In the genomic region with DNA sequence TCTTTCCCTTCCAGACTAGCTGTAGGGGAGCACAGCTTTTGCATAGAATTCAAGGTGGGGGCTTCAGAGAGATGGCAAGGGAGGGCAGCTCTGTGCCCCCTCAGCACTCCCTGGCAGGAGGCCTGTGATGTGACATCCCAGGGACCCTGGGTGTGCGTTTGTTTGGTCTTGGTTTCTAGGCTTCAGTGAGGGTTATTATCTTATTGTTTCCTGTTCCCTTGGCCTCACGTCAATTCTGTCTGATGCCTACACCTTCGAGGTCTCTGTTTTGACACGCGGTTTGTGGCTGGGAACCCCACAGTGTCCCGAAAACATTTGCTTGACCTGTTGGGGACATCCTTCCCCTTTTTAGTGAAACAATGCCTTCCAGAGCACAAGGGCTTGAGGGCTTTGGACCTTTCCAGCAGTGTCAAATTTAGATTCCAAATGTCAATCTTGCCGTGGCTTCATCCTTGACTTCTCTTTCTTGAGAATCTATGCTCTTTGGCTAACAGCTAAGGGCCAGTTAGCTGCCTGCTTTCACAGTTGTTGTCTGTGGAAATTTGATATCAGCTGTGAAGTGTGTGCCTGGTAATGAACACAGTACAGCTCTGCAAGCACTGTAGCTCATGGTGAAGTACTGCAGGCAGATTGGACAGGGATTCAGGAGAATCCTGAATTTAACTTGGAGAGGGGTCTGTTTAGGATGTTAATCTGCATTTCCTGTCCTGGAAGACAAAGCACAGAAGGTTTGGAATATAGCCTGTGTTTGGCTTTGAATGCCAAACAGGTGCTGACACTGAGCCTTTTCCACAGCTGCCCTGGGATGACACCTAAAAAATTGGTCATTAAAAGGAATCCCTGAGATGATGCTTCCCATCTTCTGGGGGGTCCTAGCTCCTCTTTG, we compare ENCODE assay signal across 10 cellular contexts.
DNase-seq lines count a peak whose midpoint lies in the region; ATAC-seq and TF ChIP-seq lines count a peak whose summit lies in the region.
"Had no signal": no experiment of that assay in that cellular context is flagged by ENCODE, and none has a peak within 500 bp of the region (broad histone marks: within the 10 kb centered on the region; RNA-seq: fewer than 3 reads in every experiment).

No MANE protein-coding gene starts in this region.

- TF ChIP-seq CTCF in vagina (IDR thresholded peaks at IDR 0.05), result no peak

- TF ChIP-seq POLR2A in vagina (IDR thresholded peaks at IDR 0.05), result no peak

- CTCF ChIA-PET in activated CD8-positive, alpha-beta T cell treated with anti-CD3 and anti-CD28 coated beads, Interleukin-2, amount 10 ng/mL, durations not matched to agents 7 days and 5 days (lab: Charles Lee), result interaction anchor here (0.7 to 3.0 kb wide), 3 partner anchors 12 to 158 kb away, joined by 3 to 16 read pairs (median 7); no protein-coding TSS in a partner anchor

- H3K27me3 ChIP-seq in vagina, result no peaks in the 10 kb centered on the region
- H3K27me3 ChIP-seq: body of pancreas, SJSA1 had no signal

- peaks cover 2% of the 10 kb centered on the region for H3K27me3 Mint-ChIP-seq in activated T-cell treated with anti-CD3 and anti-CD28 coated beads, Interleukin-2, amount 50 U/mL, for 72 hours (ENCODE audit: low read depth)
- H3K27me3 Mint-ChIP-seq in activated CD8-positive, alpha-beta T cell treated with anti-CD3 and anti-CD28 coated beads, Interleukin-2, amount 10 ng/mL, durations not matched to agents 7 days and 5 days (ENCODE audit: low read depth), result peaks cover 22% of the 10 kb centered on the region

- no peak overlapping the region for H3K27ac ChIP-seq in vagina
- H3K27ac ChIP-seq: body of pancreas, SJSA1 had no signal

- H3K9me3 ChIP-seq in vagina, result no peaks in the 10 kb centered on the region
- H3K9me3 ChIP-seq: body of pancreas, SJSA1 had no signal

- no peaks in the 10 kb centered on the region for H3K4me1 ChIP-seq in vagina
- H3K4me1 ChIP-seq: body of pancreas, SJSA1 had no signal

- POLR2A ChIA-PET in activated CD8-positive, alpha-beta T cell treated with anti-CD3 and anti-CD28 coated beads, Interleukin-2, amount 10 ng/mL, durations not matched to agents 7 days and 5 days (lab: Charles Lee), result no interaction called here

- H3K4me3 Mint-ChIP-seq in activated T-cell treated with anti-CD3 and anti-CD28 coated beads, Interleukin-2, amount 50 U/mL, for 72 hours, result no peak overlapping the region
- no peak overlapping the region for H3K4me3 Mint-ChIP-seq in activated CD8-positive, alpha-beta T cell treated with anti-CD3 and anti-CD28 coated beads, Interleukin-2, amount 10 ng/mL, durations not matched to agents 7 days and 5 days

- intact Hi-C loops in vagina (cut with DNase I), result no loop called here

- ATAC-seq in activated T-cell treated with anti-CD3 and anti-CD28 coated beads, Interleukin-2, amount 50 U/mL, for 72 hours (replicated peaks in 1 of 2), result peak; percentile 46 to 66
- ATAC-seq in HG03135 (IDR thresholded peaks at IDR 0.05; ENCODE audit: unreplicated experiment), result peak; percentile 74
- ATAC-seq in activated CD8-positive, alpha-beta T cell treated with anti-CD3 and anti-CD28 coated beads, Interleukin-2, amount 10 ng/mL, durations not matched to agents 7 days and 5 days, result peak; percentile 75
- peak; percentile 57 for ATAC-seq in stimulated activated naive CD8-positive, alpha-beta T cell treated with anti-CD3 and anti-CD28 coated beads, Interleukin-15, Interleukin-2, amounts not matched to agents 100 U/mL and 50 U/mL, for 24 hours
- ATAC-seq: body of pancreas had no signal

- no peak for DNase-seq in activated T-cell treated with anti-CD3 and anti-CD28 coated beads, Interleukin-2, amount 50 U/mL, for 72 hours
- DNase-seq in activated T-cell treated with anti-CD3 and anti-CD28 coated beads for 4 hours, result no peak
- DNase-seq in activated CD8-positive, alpha-beta T cell treated with anti-CD3 and anti-CD28 coated beads, Interleukin-2, amount 10 ng/mL, durations not matched to agents 7 days and 5 days, result peak; percentile 32
- DNase-seq in stimulated activated naive CD8-positive, alpha-beta T cell treated with anti-CD3 and anti-CD28 coated beads, Interleukin-15, Interleukin-2, amounts not matched to agents 100 U/mL and 50 U/mL, for 24 hours, result peak; percentile 39
- no peak for DNase-seq in vagina (ENCODE audit: extremely low spot score in 2 of 2)
- DNase-seq in A172 (ENCODE audit: low spot score), result no peak
- no peak for DNase-seq in NCI-H1436 (lab: John Stamatoyannopoulos, UW)

- no peaks in the 10 kb centered on the region for H3K36me3 ChIP-seq in vagina
- H3K36me3 ChIP-seq: SJSA1 had no signal

- H3K27ac Mint-ChIP-seq in activated T-cell treated with anti-CD3 and anti-CD28 coated beads, Interleukin-2, amount 50 U/mL, for 72 hours, result peak overlapping the region; percentile 61
- H3K27ac Mint-ChIP-seq in activated CD8-positive, alpha-beta T cell treated with anti-CD3 and anti-CD28 coated beads, Interleukin-2, amount 10 ng/mL, durations not matched to agents 7 days and 5 days, result peak overlapping the region; percentile 35

- H3K9me3 Mint-ChIP-seq in activated T-cell treated with anti-CD3 and anti-CD28 coated beads, Interleukin-2, amount 50 U/mL, for 72 hours, result peaks cover 3 to 4% of the 10 kb centered on the region in 2 donors
- no peaks in the 10 kb centered on the region for H3K9me3 Mint-ChIP-seq in activated CD8-positive, alpha-beta T cell treated with anti-CD3 and anti-CD28 coated beads, Interleukin-2, amount 10 ng/mL, durations not matched to agents 7 days and 5 days (ENCODE audit: insufficient read depth)

- H3K36me3 Mint-ChIP-seq in activated T-cell treated with anti-CD3 and anti-CD28 coated beads, Interleukin-2, amount 50 U/mL, for 72 hours (ENCODE audit: insufficient read depth in 2 of 2), result peaks cover 3 to 4% of the 10 kb centered on the region in 2 donors
- no peaks in the 10 kb centered on the region for H3K36me3 Mint-ChIP-seq in activated CD8-positive, alpha-beta T cell treated with anti-CD3 and anti-CD28 coated beads, Interleukin-2, amount 10 ng/mL, durations not matched to agents 7 days and 5 days (ENCODE audit: low read depth)

- H3K4me1 Mint-ChIP-seq in activated T-cell treated with anti-CD3 and anti-CD28 coated beads, Interleukin-2, amount 50 U/mL, for 72 hours (ENCODE audit: low read depth), result peaks cover 10% of the 10 kb centered on the region
- H3K4me1 Mint-ChIP-seq in activated CD8-positive, alpha-beta T cell treated with anti-CD3 and anti-CD28 coated beads, Interleukin-2, amount 10 ng/mL, durations not matched to agents 7 days and 5 days (ENCODE audit: low read depth), result peaks cover 13% of the 10 kb centered on the region

- no peak overlapping the region for H3K4me3 ChIP-seq in vagina
- H3K4me3 ChIP-seq: body of pancreas, SJSA1 had no signal

Comparison
In these comparisons a context has a peak if more than half of its experiments do, and no peak if none do; other contexts are left out.
1. DNase-seq: peak in activated CD8-positive, alpha-beta T cell treated with anti-CD3 and anti-CD28 coated beads, Interleukin-2, amount 10 ng/mL, durations not matched to agents 7 days and 5 days (single experiment) and stimulated activated naive CD8-positive, alpha-beta T cell treated with anti-CD3 and anti-CD28 coated beads, Interleukin-15, Interleukin-2, amounts not matched to agents 100 U/mL and 50 U/mL, for 24 hours (single experiment); none in activated T-cell treated with anti-CD3 and anti-CD28 coated beads, Interleukin-2, amount 50 U/mL, for 72 hours (0 of 2), activated T-cell treated with anti-CD3 and anti-CD28 coated beads for 4 hours (single experiment), vagina (0 of 2), A172 (single experiment) and NCI-H1436 (single experiment).
2. Peak in every context shown above with its lines, with median percentiles within 50 percentile points of each other: ATAC-seq.